1 cellular context compared by ENCODE assay signal in genomic region chr22:17842386-17842785, GRCh38.
A peak's percentile ranks its signal among the peaks of the same experiment; 100 is the strongest.
TF ChIP-seq lines count a peak whose summit lies in the region.

No MANE protein-coding gene starts in this region.

TF ChIP-seq in GM12878, 131 proteins besides CTCF, POLR2A, EP300 and RAD21 (continued from another document):
- TF ChIP-seq USF2 (IDR thresholded peaks at IDR 0.05; ENCODE audit: borderline replicate concordance, low read depth, low read length) (peak; percentile 45), RAD51 (IDR thresholded peaks at IDR 0.05) (peak; percentile 70; the same call in 1 of the 2 replicates)
